ENCODE assay signal across 19 cellular contexts in the genomic region with DNA sequence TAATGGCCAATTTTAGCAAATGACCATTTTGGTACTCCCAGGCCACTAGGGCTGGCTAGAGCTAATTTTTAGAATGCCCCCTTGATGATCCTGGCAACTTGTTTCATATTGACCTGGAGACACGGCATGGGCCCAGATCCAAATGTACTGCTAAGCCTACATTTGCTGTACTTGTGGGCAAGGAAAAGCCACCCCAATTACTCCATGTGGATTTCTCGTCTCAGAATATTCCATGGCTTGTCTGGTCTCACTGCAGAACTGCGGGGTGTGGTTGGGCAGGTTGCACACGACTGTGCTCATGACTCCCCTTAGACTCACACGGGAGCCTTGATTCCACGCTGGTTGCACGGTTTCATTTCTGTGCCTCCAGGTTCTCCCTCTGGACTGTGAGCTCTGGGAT.
A peak's percentile ranks its signal among the peaks of the same experiment; 100 is the strongest.
DNase-seq lines count a peak whose midpoint lies in the region; ATAC-seq and TF ChIP-seq lines count a peak whose summit lies in the region.
"Had no signal": no experiment of that assay in that cellular context is flagged by ENCODE, and none has a peak within 500 bp of the region (broad histone marks: within the 10 kb centered on the region; RNA-seq: fewer than 3 reads in every experiment).

No MANE protein-coding gene starts in this region.

- peak overlapping the region; percentile 51 for H3K27ac ChIP-seq in RWPE2 (ENCODE audit: poor library complexity, severe bottlenecking)
- peak overlapping the region in 2 of 3 donors; percentile 85 to 90 for H3K27ac ChIP-seq in thyroid gland
- peak overlapping the region in 1 of 2 donors; percentile 89 for H3K27ac ChIP-seq in coronary artery
- H3K27ac ChIP-seq: brain microvascular endothelial cell, vagina had no signal

- peaks cover 52% of the 10 kb centered on the region for H3K4me1 Mint-ChIP-seq in Calu3 (ENCODE audit: low read depth, unreplicated experiment)

- no TSS peak for BruUV-seq in Calu3 (replicated peaks; lab: Mats Ljungman, UMichigan)

- no peak for TF ChIP-seq CTCF in Calu3 (IDR thresholded peaks at IDR 0.05; ENCODE audit: unreplicated experiment)
- TF ChIP-seq CTCF in RWPE2 (IDR thresholded peaks at IDR 0.05; ENCODE audit: poor library complexity, severe bottlenecking), result no peak
- TF ChIP-seq CTCF in thyroid gland (IDR thresholded peaks at IDR 0.05), result no peak
- TF ChIP-seq CTCF in BE2C (IDR thresholded peaks at IDR 0.05; ENCODE audit: low read depth, low read length), result no peak
- no peak for TF ChIP-seq CTCF in coronary artery (IDR thresholded peaks at IDR 0.05)

- H3K4me3 ChIP-seq in RWPE2 (ENCODE audit: severe bottlenecking) (no peak overlapping the region), thyroid gland (replicated peaks in 1 of 3) (no peak overlapping the region), BE2C (ENCODE audit: low read depth, low read length) (no peak overlapping the region), coronary artery (no peak overlapping the region)
- H3K4me3 ChIP-seq: vagina had no signal

- H3K27me3 ChIP-seq in RWPE2 (ENCODE audit: insufficient read depth, poor library complexity, severe bottlenecking) (peaks cover 3% of the 10 kb centered on the region), thyroid gland (no peaks in the 10 kb centered on the region), BE2C (no peaks in the 10 kb centered on the region)
- H3K27me3 ChIP-seq: vagina had no signal

- H3K9me3 Mint-ChIP-seq in Calu3 (ENCODE audit: low read depth, unreplicated experiment), result no peaks in the 10 kb centered on the region
- H3K9me3 Mint-ChIP-seq: activated naive CD4-positive, alpha-beta T cell treated with anti-CD3 and anti-CD28 coated beads for 36 hours; stimulated activated memory B cell treated with anti-CD40 and anti-IgM and Interleukin-4, amounts not matched to agents 10 μg/mL and 1 μg/mL and 100 μg/mL, for 72 hours had no signal

- 83 to 88% methylated on average over 6 to 7 of the region's 7 CpGs for WGBS in thyroid gland, 2 donors

- no peaks in the 10 kb centered on the region for H3K36me3 ChIP-seq in RWPE2 (ENCODE audit: low read depth)
- H3K36me3 ChIP-seq in thyroid gland, result no peaks in the 10 kb centered on the region
- no peaks in the 10 kb centered on the region for H3K36me3 ChIP-seq in BE2C
- H3K36me3 ChIP-seq: brain microvascular endothelial cell, vagina had no signal

- peaks cover 65% of the 10 kb centered on the region for H3K27me3 Mint-ChIP-seq in Calu3 (ENCODE audit: unreplicated experiment)

- intact Hi-C loops in Calu3 (cut with micrococcal nuclease; ENCODE audit: unreplicated experiment) (loop anchor here (5.0 kb wide), 2 partner anchors 129 to 504 kb away; partner anchors contain the start of gene TLE3), thyroid gland (cut with DNase I) (loop anchor here (10.0 kb wide), 1 partner anchor 511 kb away; no protein-coding TSS in a partner anchor)

- H3K4me1 ChIP-seq in RWPE2 (ENCODE audit: insufficient read depth, poor library complexity, severe bottlenecking), result peaks cover 35% of the 10 kb centered on the region
- H3K4me1 ChIP-seq in thyroid gland, result peaks cover 34 to 35% of the 10 kb centered on the region in 2 donors
- H3K4me1 ChIP-seq in BE2C, result no peaks in the 10 kb centered on the region

- CTCF ChIA-PET in Calu3 (lab: Charles Lee), result interaction anchor here (0.6 to 1.8 kb wide), 6 partner anchors 17 to 144 kb away, joined by 3 to 9 read pairs (median 5); no protein-coding TSS in a partner anchor

- H3K36me3 Mint-ChIP-seq in Calu3 (ENCODE audit: insufficient read depth, unreplicated experiment), result peaks cover 7% of the 10 kb centered on the region
- H3K36me3 Mint-ChIP-seq: activated CD8-positive, alpha-beta memory T cell treated with anti-CD3 and anti-CD28 coated beads, Interleukin-2, amount 10 ng/mL, durations not matched to agents 7 days and 5 days; stimulated activated memory B cell treated with anti-CD40 and anti-IgM and Interleukin-4, amounts not matched to agents 10 μg/mL and 1 μg/mL and 100 μg/mL, for 72 hours had no signal

- peak overlapping the region; percentile 51 for H3K4me3 Mint-ChIP-seq in Calu3 (ENCODE audit: low read depth, unreplicated experiment)
- H3K4me3 Mint-ChIP-seq: activated CD8-positive, alpha-beta memory T cell treated with anti-CD3 and anti-CD28 coated beads, Interleukin-2, amount 10 ng/mL, durations not matched to agents 7 days and 5 days; activated naive CD4-positive, alpha-beta T cell treated with anti-CD3 and anti-CD28 coated beads for 36 hours; stimulated activated memory B cell treated with anti-CD40 and anti-IgM and Interleukin-4, amounts not matched to agents 10 μg/mL and 1 μg/mL and 100 μg/mL, for 72 hours; T-helper 17 cell had no signal

- no peaks in the 10 kb centered on the region for H3K9me3 ChIP-seq in RWPE2 (ENCODE audit: severe bottlenecking)
- no peaks in the 10 kb centered on the region for H3K9me3 ChIP-seq in thyroid gland
- H3K9me3 ChIP-seq in BE2C, result no peaks in the 10 kb centered on the region
- H3K9me3 ChIP-seq: vagina had no signal

- no peak for TF ChIP-seq POLR2A in thyroid gland (IDR thresholded peaks at IDR 0.05)

- no peak for ATAC-seq in RWPE2 (ENCODE audit: low read depth)
- ATAC-seq: activated CD4-positive, CD25-positive, alpha-beta regulatory T cell treated with anti-CD3 and anti-CD28 coated beads, Interleukin-2, amount 50 U/mL, for 24 hours; activated CD8-positive, alpha-beta memory T cell treated with anti-CD3 and anti-CD28 coated beads, Interleukin-2, amount 10 ng/mL, durations not matched to agents 7 days and 5 days; SK-N-SH treated with all-trans-retinoic acid at 6 μM for 48 hours; stimulated activated memory B cell treated with anti-CD40 and anti-IgM and Interleukin-4, amounts not matched to agents 10 μg/mL and 1 μg/mL and 100 μg/mL, for 72 hours; T-helper 17 cell had no signal

- DNase-seq in Calu3 (no peak), RWPE2 (ENCODE audit: low spot score) (no peak), myocyte (ENCODE audit: low read depth) (peak; percentile 65), thyroid gland (no peak), NCI-H2196 (lab: John Stamatoyannopoulos, UW; ENCODE audit: unreplicated experiment) (no peak), NCI-H1092 (lab: John Stamatoyannopoulos, UW) (no peak), BE2C (no peak), coronary artery (ENCODE audit: low spot score) (no peak)
- DNase-seq: activated CD4-positive, alpha-beta T cell treated with anti-CD3 and anti-CD28 coated beads, Interleukin-2, amount 50 U/mL, for 4 hours; activated CD8-positive, alpha-beta memory T cell treated with anti-CD3 and anti-CD28 coated beads, Interleukin-2, amount 10 ng/mL, durations not matched to agents 7 days and 5 days; activated naive CD4-positive, alpha-beta T cell treated with anti-CD3 and anti-CD28 coated beads for 36 hours; EL; NCI-H510A; T-helper 17 cell had no signal

- no peak overlapping the region for H3K27ac Mint-ChIP-seq in Calu3 (ENCODE audit: unreplicated experiment)
- H3K27ac Mint-ChIP-seq: activated CD8-positive, alpha-beta memory T cell treated with anti-CD3 and anti-CD28 coated beads, Interleukin-2, amount 10 ng/mL, durations not matched to agents 7 days and 5 days; activated naive CD4-positive, alpha-beta T cell treated with anti-CD3 and anti-CD28 coated beads for 36 hours; stimulated activated memory B cell treated with anti-CD40 and anti-IgM and Interleukin-4, amounts not matched to agents 10 μg/mL and 1 μg/mL and 100 μg/mL, for 72 hours had no signal
